In the genomic region with DNA sequence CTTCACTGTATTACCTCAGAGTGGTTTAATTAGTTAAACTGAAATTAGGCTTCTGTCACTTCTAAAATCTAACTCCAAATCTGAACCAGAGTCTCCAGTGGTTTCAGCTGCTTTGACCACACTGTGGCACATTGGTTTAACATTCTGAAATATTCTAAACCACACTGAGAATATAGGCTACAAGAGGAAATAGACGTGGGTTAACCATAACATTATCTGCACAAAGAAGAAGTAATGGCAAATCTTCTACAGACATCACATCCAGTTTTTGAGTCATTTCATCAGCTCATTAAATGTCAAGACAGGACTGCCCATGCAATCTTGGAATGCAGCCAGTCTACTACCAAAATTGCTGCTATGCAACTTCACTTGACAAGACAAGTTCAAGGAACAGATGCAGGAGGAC, we compare ENCODE assay signal across 1 cellular context.
TF ChIP-seq lines count a peak whose summit lies in the region.

No MANE protein-coding gene starts in this region.

TF ChIP-seq in GM23338, 12 proteins besides CTCF, POLR2A, EP300 and RAD21 (continued from another document):
- TF ChIP-seq, protein P1, sequence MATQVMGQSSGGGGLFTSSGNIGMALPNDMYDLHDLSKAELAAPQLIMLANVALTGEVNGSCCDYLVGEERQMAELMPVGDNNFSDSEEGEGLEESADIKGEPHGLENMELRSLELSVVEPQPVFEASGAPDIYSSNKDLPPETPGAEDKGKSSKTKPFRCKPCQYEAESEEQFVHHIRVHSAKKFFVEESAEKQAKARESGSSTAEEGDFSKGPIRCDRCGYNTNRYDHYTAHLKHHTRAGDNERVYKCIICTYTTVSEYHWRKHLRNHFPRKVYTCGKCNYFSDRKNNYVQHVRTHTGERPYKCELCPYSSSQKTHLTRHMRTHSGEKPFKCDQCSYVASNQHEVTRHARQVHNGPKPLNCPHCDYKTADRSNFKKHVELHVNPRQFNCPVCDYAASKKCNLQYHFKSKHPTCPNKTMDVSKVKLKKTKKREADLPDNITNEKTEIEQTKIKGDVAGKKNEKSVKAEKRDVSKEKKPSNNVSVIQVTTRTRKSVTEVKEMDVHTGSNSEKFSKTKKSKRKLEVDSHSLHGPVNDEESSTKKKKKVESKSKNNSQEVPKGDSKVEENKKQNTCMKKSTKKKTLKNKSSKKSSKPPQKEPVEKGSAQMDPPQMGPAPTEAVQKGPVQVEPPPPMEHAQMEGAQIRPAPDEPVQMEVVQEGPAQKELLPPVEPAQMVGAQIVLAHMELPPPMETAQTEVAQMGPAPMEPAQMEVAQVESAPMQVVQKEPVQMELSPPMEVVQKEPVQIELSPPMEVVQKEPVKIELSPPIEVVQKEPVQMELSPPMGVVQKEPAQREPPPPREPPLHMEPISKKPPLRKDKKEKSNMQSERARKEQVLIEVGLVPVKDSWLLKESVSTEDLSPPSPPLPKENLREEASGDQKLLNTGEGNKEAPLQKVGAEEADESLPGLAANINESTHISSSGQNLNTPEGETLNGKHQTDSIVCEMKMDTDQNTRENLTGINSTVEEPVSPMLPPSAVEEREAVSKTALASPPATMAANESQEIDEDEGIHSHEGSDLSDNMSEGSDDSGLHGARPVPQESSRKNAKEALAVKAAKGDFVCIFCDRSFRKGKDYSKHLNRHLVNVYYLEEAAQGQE (IDR thresholded peaks at IDR 0.05; ENCODE audit: unreplicated experiment) = no peak
- no peak for TF ChIP-seq ZNF331 (CRISPR knock-in tag; IDR thresholded peaks at IDR 0.05; ENCODE audit: low read depth)
- no peak for TF ChIP-seq NANOG (IDR thresholded peaks at IDR 0.05; ENCODE audit: borderline replicate concordance)
- TF ChIP-seq STAT1 (IDR thresholded peaks at IDR 0.05; ENCODE audit: unreplicated experiment) = no peak
- no peak for TF ChIP-seq ZNF114 (CRISPR knock-in tag; IDR thresholded peaks at IDR 0.05)
TF ChIP-seq in GM23338: peak in this region for 0.
